Comparison of ENCODE assay signal across 17 cellular contexts in genomic region chr11:15158351-15159015, GRCh38. TPM values are rescaled to one million over a fixed set of nuclear protein-coding genes. Genes with fewer than 3 reads are reported as not detected.
DNase-seq lines count a peak whose midpoint lies in the region; ATAC-seq and TF ChIP-seq lines count a peak whose summit lies in the region.
"Had no signal": no experiment of that assay in that cellular context is flagged by ENCODE, and none has a peak within 500 bp of the region (broad histone marks: within the 10 kb centered on the region; RNA-seq: fewer than 3 reads in every experiment).

No MANE protein-coding gene starts in this region.

- peak; percentile 37 for DNase-seq in Daoy (ENCODE audit: low read depth)
- DNase-seq in LHCN-M2 (ENCODE audit: low read depth): peak; percentile 44
- peak; percentile 70 for DNase-seq in epithelial cell of esophagus (ENCODE audit: low read depth)
- peak; percentile 96 for DNase-seq in mesenchymal stem cell
- no peak for DNase-seq in NCI-H345 treated with DMSO at 0.1 percent for 48 hours (lab: John Stamatoyannopoulos, UW; ENCODE audit: unreplicated experiment)
- no peak for DNase-seq in GM10248 (ENCODE audit: extremely low spot score)
- DNase-seq in GM19238 (ENCODE audit: insufficient read length, low spot score): no peak
- DNase-seq: activated CD8-positive, alpha-beta memory T cell treated with anti-CD3 and anti-CD28 coated beads for 24 hours; dorsolateral prefrontal cortex; NCI-H510A treated with DMSO at 0.1 percent for 48 hours; stimulated activated naive CD4-positive, alpha-beta T cell had no signal

- TF ChIP-seq CTCF in epithelial cell of esophagus (IDR thresholded peaks at IDR 0.05; ENCODE audit: insufficient read depth, low read depth, low read length, missing control alignments): no peak
- no peak for TF ChIP-seq CTCF in GM10248 (IDR thresholded peaks at IDR 0.05; ENCODE audit: control extremely low read depth, extremely low read depth, low read depth, missing control alignments)

- H4K8ac ChIP-seq in mesenchymal stem cell (ENCODE audit: low read length): peak overlapping the region; percentile 66

- no peaks in the 10 kb centered on the region for H3K36me3 ChIP-seq in mesenchymal stem cell (ENCODE audit: control insufficient read depth in 1 of 2, insufficient read depth in 2 of 2, low read depth in 1 of 2, low read length in 2 of 2)
- H3K36me3 ChIP-seq: gastroesophageal sphincter had no signal

- no peaks in the 10 kb centered on the region for H3K79me1 ChIP-seq in mesenchymal stem cell (replicated peaks; ENCODE audit: low read length, poor library complexity, severe bottlenecking)

- no peaks in the 10 kb centered on the region for H3K27me3 ChIP-seq in mesenchymal stem cell (ENCODE audit: control insufficient read depth in 1 of 2, insufficient read depth in 1 of 2, low read length in 2 of 2)
- H3K27me3 ChIP-seq: gastroesophageal sphincter had no signal

- peak overlapping the region; percentile 14 to 95 for H3K18ac ChIP-seq in mesenchymal stem cell (ENCODE audit: low read depth in 1 of 2, low read length in 2 of 2)

- peak overlapping the region in 1 of 2 experiments; percentile 74 for H3K14ac ChIP-seq in mesenchymal stem cell (ENCODE audit: low read length in 2 of 2)

- peaks cover 9% of the 10 kb centered on the region for H3K4me1 ChIP-seq in mesenchymal stem cell (ENCODE audit: control insufficient read depth, insufficient read depth, low read depth, low read length)
- H3K4me1 ChIP-seq: gastroesophageal sphincter had no signal

- H3K27ac ChIP-seq in mesenchymal stem cell (ENCODE audit: low read length, poor library complexity, severe bottlenecking): no peak overlapping the region
- H3K27ac ChIP-seq: dorsolateral prefrontal cortex, gastroesophageal sphincter, KMS-11, VCaP had no signal

- H4K91ac ChIP-seq in mesenchymal stem cell (ENCODE audit: low read length): peak overlapping the region; percentile 90

- H3K4me2 ChIP-seq in mesenchymal stem cell (ENCODE audit: low read length, poor library complexity, severe bottlenecking): no peak overlapping the region
- H3K4me2 ChIP-seq: KMS-11, smooth muscle cell had no signal

- H3K4ac ChIP-seq in mesenchymal stem cell (ENCODE audit: low read depth in 1 of 2, low read length in 2 of 2): peak overlapping the region in 1 of 2 experiments; percentile 55

- no peaks in the 10 kb centered on the region for H3K9me3 ChIP-seq in mesenchymal stem cell (ENCODE audit: control insufficient read depth, low read length)
- H3K9me3 ChIP-seq: gastroesophageal sphincter had no signal

- peak overlapping the region; percentile 11 for H3K9ac ChIP-seq in mesenchymal stem cell (ENCODE audit: low read length)
- H3K9ac ChIP-seq: KMS-11 had no signal

- POLR2A ChIA-PET in GM10248 (lab: Yijun Ruan, JAX): no interaction called here

- WGBS in mesenchymal stem cell: 0% methylated on average over 2 of the region's 3 CpGs

- H2AFZ ChIP-seq in mesenchymal stem cell (ENCODE audit: low read depth, low read length): no peak overlapping the region

- CTCF ChIA-PET in GM10248 (lab: Yijun Ruan, JAX): interaction anchor here (1.3 to 1.8 kb wide), 4 partner anchors 10 to 58 kb away, joined by 3 to 16 read pairs (median 8); no protein-coding TSS in a partner anchor

- H3K4me3 ChIP-seq in epithelial cell of esophagus (ENCODE audit: low read length) (no peak overlapping the region), mesenchymal stem cell (ENCODE audit: insufficient read depth in 1 of 2, low read depth in 1 of 2, low read length in 2 of 2) (no peak overlapping the region)
- H3K4me3 ChIP-seq: dorsolateral prefrontal cortex, gastroesophageal sphincter, smooth muscle cell had no signal

- peak overlapping the region; percentile 56 for H2BK120ac ChIP-seq in mesenchymal stem cell (ENCODE audit: low read depth, low read length)

- no peak overlapping the region for H2BK5ac ChIP-seq in mesenchymal stem cell (ENCODE audit: low read depth, low read length, poor library complexity, severe bottlenecking)

- H3K23ac ChIP-seq in mesenchymal stem cell (ENCODE audit: low read length in 2 of 2): peak overlapping the region in 1 of 2 experiments; percentile 98

- no peak for ATAC-seq in HG03565 (IDR thresholded peaks at IDR 0.05; ENCODE audit: unreplicated experiment)
- ATAC-seq: gastroesophageal sphincter had no signal

- no peak overlapping the region for H2BK15ac ChIP-seq in mesenchymal stem cell (ENCODE audit: low read depth, poor library complexity, severe bottlenecking)

- no peak overlapping the region for H2AK5ac ChIP-seq in mesenchymal stem cell (ENCODE audit: low read length, severe bottlenecking)

- peak overlapping the region in 1 of 2 experiments; percentile 98 for H2BK12ac ChIP-seq in mesenchymal stem cell (ENCODE audit: low read length in 2 of 2)

RNA-seq across cellular contexts. Expression of gene INSC, which starts 43.8 kb away (rescaled TPM):
- not detected in 2 replicates for total RNA-seq in Daoy (2014; rRNA removed; shearing (Covaris generic))
- total RNA-seq in LHCN-M2 (2014; rRNA removed): 6.3 and 10.6 TPM in 2 replicates
- polyA plus RNA-seq in LHCN-M2 (2012): 0.46 TPM
- polyA plus RNA-seq in mesenchymal stem cell (2013, experiment 1 of 2): 18.2 TPM
- polyA plus RNA-seq in mesenchymal stem cell (2013, experiment 2 of 2): 18.3 TPM
- total RNA-seq: osteocyte, smooth muscle cell had no signal
- polyA plus RNA-seq: smooth muscle cell had no signal

Comparison
In these comparisons a context has a peak if more than half of its experiments do, and no peak if none do; other contexts are left out.
1. DNase-seq: peak in Daoy (single experiment), LHCN-M2 (single experiment), epithelial cell of esophagus (single experiment) and mesenchymal stem cell (single experiment); none in NCI-H345 treated with DMSO at 0.1 percent for 48 hours (single experiment), GM10248 (single experiment) and GM19238 (single experiment).